In the genomic region with DNA sequence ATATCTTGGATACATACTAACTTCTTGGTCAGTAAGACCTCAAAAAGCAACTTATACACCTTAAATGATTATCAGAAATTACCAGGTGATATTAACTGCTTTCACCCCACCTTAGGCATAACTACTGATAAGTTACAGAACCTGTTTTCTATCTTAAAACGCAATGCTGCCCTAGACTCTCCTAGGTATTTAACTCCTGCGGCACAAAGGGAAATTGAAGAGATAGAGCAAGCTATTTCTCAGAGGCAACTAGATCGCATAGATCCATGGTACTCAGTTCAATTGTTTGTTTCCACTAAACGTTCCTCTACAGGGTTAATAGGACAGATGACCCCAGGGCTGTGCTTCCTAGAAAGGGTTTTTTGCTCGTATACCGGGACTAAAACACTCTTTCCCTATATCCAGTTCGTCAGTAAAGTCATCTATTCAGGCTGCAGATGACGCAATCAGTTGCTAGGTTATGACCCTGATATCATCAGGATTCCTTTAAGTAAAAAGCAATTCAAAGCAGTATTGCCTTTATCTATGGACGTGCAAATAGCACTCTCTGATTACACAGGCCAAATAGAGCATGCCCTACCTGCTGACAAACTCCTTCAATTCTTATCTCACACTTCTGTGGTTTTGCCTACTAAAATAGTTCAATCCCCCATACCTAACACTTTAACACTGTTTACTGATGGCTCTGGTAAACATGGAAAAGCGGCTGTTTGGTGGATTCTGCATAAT, we compare ENCODE assay signal across 1 cellular context.
TF ChIP-seq lines count a peak whose summit lies in the region.

No MANE protein-coding gene starts in this region.

TF ChIP-seq in K562, 482 proteins besides CTCF, POLR2A, EP300 and RAD21 (continued from another document and continues in another):
- TF ChIP-seq ZC3H4 (CRISPR knock-in tag; IDR thresholded peaks at IDR 0.05; ENCODE audit: borderline replicate concordance), result no peak
- TF ChIP-seq HDAC2 (IDR thresholded peaks at IDR 0.05), result peak; percentile 95; the same call in 1 of the 2 replicates
- TF ChIP-seq, protein P1, sequence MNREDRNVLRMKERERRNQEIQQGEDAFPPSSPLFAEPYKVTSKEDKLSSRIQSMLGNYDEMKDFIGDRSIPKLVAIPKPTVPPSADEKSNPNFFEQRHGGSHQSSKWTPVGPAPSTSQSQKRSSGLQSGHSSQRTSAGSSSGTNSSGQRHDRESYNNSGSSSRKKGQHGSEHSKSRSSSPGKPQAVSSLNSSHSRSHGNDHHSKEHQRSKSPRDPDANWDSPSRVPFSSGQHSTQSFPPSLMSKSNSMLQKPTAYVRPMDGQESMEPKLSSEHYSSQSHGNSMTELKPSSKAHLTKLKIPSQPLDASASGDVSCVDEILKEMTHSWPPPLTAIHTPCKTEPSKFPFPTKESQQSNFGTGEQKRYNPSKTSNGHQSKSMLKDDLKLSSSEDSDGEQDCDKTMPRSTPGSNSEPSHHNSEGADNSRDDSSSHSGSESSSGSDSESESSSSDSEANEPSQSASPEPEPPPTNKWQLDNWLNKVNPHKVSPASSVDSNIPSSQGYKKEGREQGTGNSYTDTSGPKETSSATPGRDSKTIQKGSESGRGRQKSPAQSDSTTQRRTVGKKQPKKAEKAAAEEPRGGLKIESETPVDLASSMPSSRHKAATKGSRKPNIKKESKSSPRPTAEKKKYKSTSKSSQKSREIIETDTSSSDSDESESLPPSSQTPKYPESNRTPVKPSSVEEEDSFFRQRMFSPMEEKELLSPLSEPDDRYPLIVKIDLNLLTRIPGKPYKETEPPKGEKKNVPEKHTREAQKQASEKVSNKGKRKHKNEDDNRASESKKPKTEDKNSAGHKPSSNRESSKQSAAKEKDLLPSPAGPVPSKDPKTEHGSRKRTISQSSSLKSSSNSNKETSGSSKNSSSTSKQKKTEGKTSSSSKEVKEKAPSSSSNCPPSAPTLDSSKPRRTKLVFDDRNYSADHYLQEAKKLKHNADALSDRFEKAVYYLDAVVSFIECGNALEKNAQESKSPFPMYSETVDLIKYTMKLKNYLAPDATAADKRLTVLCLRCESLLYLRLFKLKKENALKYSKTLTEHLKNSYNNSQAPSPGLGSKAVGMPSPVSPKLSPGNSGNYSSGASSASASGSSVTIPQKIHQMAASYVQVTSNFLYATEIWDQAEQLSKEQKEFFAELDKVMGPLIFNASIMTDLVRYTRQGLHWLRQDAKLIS (CRISPR knock-in tag; IDR thresholded peaks at IDR 0.05), result no peak
- no peak for TF ChIP-seq ZNF253 (CRISPR knock-in tag; conservative IDR thresholded peaks at IDR 0.05)
- TF ChIP-seq CBFA2T3 (IDR thresholded peaks at IDR 0.05), result peak; percentile 72
- TF ChIP-seq HDAC3 (IDR thresholded peaks at IDR 0.05; ENCODE audit: borderline replicate concordance, partially characterized antibody), result peak; percentile 82
- TF ChIP-seq MEF2D (tag; conservative IDR thresholded peaks at IDR 0.05; ENCODE audit: low read depth), result peak; percentile 93
- TF ChIP-seq, protein P2, sequence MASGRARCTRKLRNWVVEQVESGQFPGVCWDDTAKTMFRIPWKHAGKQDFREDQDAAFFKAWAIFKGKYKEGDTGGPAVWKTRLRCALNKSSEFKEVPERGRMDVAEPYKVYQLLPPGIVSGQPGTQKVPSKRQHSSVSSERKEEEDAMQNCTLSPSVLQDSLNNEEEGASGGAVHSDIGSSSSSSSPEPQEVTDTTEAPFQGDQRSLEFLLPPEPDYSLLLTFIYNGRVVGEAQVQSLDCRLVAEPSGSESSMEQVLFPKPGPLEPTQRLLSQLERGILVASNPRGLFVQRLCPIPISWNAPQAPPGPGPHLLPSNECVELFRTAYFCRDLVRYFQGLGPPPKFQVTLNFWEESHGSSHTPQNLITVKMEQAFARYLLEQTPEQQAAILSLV (tag; IDR thresholded peaks at IDR 0.05), result peak; percentile 85
- TF ChIP-seq ZNF507 (tag; conservative IDR thresholded peaks at IDR 0.05), result no peak
- TF ChIP-seq, protein P3, sequence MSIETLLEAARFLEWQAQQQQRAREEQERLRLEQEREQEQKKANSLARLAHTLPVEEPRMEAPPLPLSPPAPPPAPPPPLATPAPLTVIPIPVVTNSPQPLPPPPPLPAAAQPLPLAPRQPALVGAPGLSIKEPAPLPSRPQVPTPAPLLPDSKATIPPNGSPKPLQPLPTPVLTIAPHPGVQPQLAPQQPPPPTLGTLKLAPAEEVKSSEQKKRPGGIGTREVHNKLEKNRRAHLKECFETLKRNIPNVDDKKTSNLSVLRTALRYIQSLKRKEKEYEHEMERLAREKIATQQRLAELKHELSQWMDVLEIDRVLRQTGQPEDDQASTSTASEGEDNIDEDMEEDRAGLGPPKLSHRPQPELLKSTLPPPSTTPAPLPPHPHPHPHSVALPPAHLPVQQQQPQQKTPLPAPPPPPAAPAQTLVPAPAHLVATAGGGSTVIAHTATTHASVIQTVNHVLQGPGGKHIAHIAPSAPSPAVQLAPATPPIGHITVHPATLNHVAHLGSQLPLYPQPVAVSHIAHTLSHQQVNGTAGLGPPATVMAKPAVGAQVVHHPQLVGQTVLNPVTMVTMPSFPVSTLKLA (conservative IDR thresholded peaks at IDR 0.05), result 0 out of 4 replicates have a peak, but pooled peaks of 1 of the 2 experiments have one; percentile 31
- TF ChIP-seq TARDBP (IDR thresholded peaks at IDR 0.05), result peak; percentile 68; the same call in 1 of the 2 replicates
- peak; percentile 92 for TF ChIP-seq SOX6 (IDR thresholded peaks at IDR 0.05)
- TF ChIP-seq ZNF133 (CRISPR knock-in tag; IDR thresholded peaks at IDR 0.05), result no peak
- no peak for TF ChIP-seq NR2F6 (CRISPR knock-in tag; IDR thresholded peaks at IDR 0.05)
- no peak for TF ChIP-seq TCFL5 (CRISPR knock-in tag; conservative IDR thresholded peaks at IDR 0.05)
- peak; percentile 76; the same call in 1 of the 2 replicates for TF ChIP-seq MTA1 (IDR thresholded peaks at IDR 0.05; ENCODE audit: borderline replicate concordance)
- TF ChIP-seq NCOR1 (IDR thresholded peaks at IDR 0.05), result peak; percentile 51
- TF ChIP-seq, protein P4, sequence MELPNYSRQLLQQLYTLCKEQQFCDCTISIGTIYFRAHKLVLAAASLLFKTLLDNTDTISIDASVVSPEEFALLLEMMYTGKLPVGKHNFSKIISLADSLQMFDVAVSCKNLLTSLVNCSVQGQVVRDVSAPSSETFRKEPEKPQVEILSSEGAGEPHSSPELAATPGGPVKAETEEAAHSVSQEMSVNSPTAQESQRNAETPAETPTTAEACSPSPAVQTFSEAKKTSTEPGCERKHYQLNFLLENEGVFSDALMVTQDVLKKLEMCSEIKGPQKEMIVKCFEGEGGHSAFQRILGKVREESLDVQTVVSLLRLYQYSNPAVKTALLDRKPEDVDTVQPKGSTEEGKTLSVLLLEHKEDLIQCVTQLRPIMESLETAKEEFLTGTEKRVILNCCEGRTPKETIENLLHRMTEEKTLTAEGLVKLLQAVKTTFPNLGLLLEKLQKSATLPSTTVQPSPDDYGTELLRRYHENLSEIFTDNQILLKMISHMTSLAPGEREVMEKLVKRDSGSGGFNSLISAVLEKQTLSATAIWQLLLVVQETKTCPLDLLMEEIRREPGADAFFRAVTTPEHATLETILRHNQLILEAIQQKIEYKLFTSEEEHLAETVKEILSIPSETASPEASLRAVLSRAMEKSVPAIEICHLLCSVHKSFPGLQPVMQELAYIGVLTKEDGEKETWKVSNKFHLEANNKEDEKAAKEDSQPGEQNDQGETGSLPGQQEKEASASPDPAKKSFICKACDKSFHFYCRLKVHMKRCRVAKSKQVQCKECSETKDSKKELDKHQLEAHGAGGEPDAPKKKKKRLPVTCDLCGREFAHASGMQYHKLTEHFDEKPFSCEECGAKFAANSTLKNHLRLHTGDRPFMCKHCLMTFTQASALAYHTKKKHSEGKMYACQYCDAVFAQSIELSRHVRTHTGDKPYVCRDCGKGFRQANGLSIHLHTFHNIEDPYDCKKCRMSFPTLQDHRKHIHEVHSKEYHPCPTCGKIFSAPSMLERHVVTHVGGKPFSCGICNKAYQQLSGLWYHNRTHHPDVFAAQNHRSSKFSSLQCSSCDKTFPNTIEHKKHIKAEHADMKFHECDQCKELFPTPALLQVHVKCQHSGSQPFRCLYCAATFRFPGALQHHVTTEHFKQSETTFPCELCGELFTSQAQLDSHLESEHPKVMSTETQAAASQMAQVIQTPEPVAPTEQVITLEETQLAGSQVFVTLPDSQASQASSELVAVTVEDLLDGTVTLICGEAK (IDR thresholded peaks at IDR 0.05), result no peak
- TF ChIP-seq, protein P4 (CRISPR knock-in tag; IDR thresholded peaks at IDR 0.05), result no peak
- TF ChIP-seq ZSCAN32 (CRISPR knock-in tag; IDR thresholded peaks at IDR 0.05), result 0 out of 2 replicates have a peak, but pooled peaks have one; percentile 42
- TF ChIP-seq RCOR1 (IDR thresholded peaks at IDR 0.05; ENCODE audit: borderline replicate concordance in 1 of 2, low read depth in 2 of 2, low read length in 2 of 2), result peak; percentile 31 to 98; a peak in 2 of 4 replicates
- TF ChIP-seq, protein P5, sequence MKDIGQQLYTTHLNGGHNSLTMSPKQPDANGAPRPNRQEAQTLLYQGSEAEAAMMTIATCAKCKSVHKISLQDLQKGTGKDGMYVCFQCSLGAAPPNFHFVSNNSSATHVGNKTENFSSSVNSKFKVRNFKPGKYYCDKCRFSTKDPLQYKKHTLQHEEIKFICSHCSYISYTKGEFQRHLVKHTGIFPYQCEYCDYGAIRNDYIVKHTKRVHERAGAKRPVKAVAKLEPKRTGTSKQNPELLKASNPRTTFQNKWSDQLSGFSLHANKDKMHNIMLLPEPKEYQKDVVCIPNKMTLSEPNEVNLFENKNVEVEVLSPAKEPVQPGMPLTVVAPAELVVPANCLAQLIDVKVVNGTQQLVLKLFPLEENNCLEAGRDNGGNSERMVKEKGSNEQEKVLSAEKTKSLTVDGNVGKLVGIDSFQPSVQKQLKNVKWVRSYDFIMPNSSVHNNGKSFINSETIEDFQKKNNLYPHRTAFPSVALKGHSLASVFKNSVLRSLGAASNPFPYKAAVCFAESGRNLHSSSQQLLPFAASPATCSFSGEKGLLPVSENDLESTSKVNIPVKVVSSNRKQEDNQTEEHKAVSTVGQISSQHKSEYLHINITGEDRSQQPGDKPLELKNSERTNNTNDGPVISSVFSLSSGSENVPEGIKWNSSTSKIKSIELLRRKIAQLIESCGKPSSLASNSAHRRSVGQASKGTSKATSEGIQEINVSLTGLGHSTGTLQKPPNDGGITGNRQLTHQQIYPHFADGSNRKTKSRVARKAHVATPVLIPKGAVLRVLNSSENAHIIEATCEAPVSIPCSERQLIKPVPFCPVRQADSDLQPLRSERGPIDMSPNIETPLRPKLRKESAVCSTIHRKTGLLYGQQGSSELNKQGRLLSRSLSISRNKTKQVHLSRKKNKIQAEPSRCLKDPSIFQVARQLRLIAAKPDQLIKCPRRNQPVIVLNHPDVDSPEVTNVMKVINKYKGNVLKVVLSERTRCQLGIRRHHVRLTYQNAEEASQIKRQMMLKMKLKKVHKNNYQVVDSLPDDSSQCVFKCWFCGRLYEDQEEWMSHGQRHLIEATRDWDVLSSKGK (CRISPR knock-in tag; IDR thresholded peaks at IDR 0.05), result no peak
- TF ChIP-seq, protein P6, sequence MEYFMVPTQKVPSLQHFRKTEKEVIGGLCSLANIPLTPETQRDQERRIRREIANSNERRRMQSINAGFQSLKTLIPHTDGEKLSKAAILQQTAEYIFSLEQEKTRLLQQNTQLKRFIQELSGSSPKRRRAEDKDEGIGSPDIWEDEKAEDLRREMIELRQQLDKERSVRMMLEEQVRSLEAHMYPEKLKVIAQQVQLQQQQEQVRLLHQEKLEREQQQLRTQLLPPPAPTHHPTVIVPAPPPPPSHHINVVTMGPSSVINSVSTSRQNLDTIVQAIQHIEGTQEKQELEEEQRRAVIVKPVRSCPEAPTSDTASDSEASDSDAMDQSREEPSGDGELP (CRISPR knock-in tag; IDR thresholded peaks at IDR 0.05; ENCODE audit: borderline replicate concordance), result no peak
- no peak for TF ChIP-seq MED1 (CRISPR knock-in tag; IDR thresholded peaks at IDR 0.05; ENCODE audit: borderline replicate concordance)
- TF ChIP-seq TGIF2 (CRISPR knock-in tag; IDR thresholded peaks at IDR 0.05), result no peak
- TF ChIP-seq, protein P7, sequence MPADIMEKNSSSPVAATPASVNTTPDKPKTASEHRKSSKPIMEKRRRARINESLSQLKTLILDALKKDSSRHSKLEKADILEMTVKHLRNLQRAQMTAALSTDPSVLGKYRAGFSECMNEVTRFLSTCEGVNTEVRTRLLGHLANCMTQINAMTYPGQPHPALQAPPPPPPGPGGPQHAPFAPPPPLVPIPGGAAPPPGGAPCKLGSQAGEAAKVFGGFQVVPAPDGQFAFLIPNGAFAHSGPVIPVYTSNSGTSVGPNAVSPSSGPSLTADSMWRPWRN (IDR thresholded peaks at IDR 0.05; ENCODE audit: low read depth), result peak; percentile 99
- 0 out of 2 replicates have a peak, but pooled peaks have one; percentile 27 for TF ChIP-seq DIDO1 (tag; IDR thresholded peaks at IDR 0.05; ENCODE audit: low read depth)
- peak; percentile 47 for TF ChIP-seq TCF3 (CRISPR knock-in tag; IDR thresholded peaks at IDR 0.05)
- TF ChIP-seq SMARCE1 (IDR thresholded peaks at IDR 0.05), result peak; percentile 64; the same call in 1 of the 2 replicates
- 0 out of 2 replicates have a peak, but pooled peaks have one; percentile 34 for TF ChIP-seq DPF2 (IDR thresholded peaks at IDR 0.05)
- TF ChIP-seq CEBPB (tag; IDR thresholded peaks at IDR 0.05), result peak; percentile 97
- no peak for TF ChIP-seq PHB (CRISPR knock-in tag; IDR thresholded peaks at IDR 0.05)
- TF ChIP-seq SMARCA4 (IDR thresholded peaks at IDR 0.05), result peak; percentile 47; the same call in 1 of the 2 replicates
- peak in 1 of 2 experiments; percentile 82; a peak in 2 of 4 replicates for TF ChIP-seq TEAD1 (CRISPR knock-in tag; IDR thresholded peaks at IDR 0.05)
- no peak for TF ChIP-seq ZNF282 (CRISPR knock-in tag; IDR thresholded peaks at IDR 0.05)
- no peak for TF ChIP-seq SMARCB1 (IDR thresholded peaks at IDR 0.05; ENCODE audit: insufficient read length, low read depth)
- no peak for TF ChIP-seq MTF1 (CRISPR knock-in tag; IDR thresholded peaks at IDR 0.05; ENCODE audit: borderline replicate concordance)
- no peak for TF ChIP-seq PTBP1 (IDR thresholded peaks at IDR 0.05; ENCODE audit: low read depth, low read length)
